8 cellular contexts compared by ENCODE assay signal in the genomic region with DNA sequence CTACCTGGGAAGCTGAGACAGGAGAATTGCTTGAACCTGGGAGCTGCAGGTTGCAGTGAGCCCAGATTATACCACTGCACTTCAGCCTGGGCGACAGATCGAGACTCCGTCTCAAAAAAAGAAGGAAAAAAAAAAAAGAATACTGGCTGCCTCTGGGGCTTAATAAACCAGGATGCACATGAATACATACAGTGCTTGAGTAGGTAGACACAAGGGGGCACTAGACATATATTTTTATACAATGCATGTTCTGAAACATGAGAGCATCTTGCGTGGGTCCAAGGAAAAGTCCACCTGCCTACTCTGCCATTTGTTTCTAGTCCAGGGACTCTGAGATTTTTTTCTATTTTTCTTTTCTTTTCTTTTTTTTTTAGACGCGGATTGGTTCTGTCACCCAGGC. TPM values are rescaled to one million over a fixed set of nuclear protein-coding genes. Genes with fewer than 3 reads are reported as not detected.
A peak's percentile ranks its signal among the peaks of the same experiment; 100 is the strongest.
DNase-seq lines count a peak whose midpoint lies in the region; ATAC-seq and TF ChIP-seq lines count a peak whose summit lies in the region.

No MANE protein-coding gene starts in this region.

- no peak overlapping the region for H3K27ac Mint-ChIP-seq in activated CD8-positive, alpha-beta memory T cell treated with anti-CD3 and anti-CD28 coated beads, Interleukin-2, amount 10 ng/mL, durations not matched to agents 7 days and 5 days
- no peak overlapping the region for H3K27ac Mint-ChIP-seq in neural crest cell (ENCODE audit: unreplicated experiment)

- peak; percentile 51 for ATAC-seq in activated CD8-positive, alpha-beta memory T cell treated with anti-CD3 and anti-CD28 coated beads, Interleukin-2, amount 10 ng/mL, durations not matched to agents 7 days and 5 days
- ATAC-seq in HG02981 (IDR thresholded peaks at IDR 0.05; ENCODE audit: unreplicated experiment): no peak

- H3K27me3 Mint-ChIP-seq in activated CD8-positive, alpha-beta memory T cell treated with anti-CD3 and anti-CD28 coated beads, Interleukin-2, amount 10 ng/mL, durations not matched to agents 7 days and 5 days: no peaks in the 10 kb centered on the region
- no peaks in the 10 kb centered on the region for H3K27me3 Mint-ChIP-seq in neural crest cell (ENCODE audit: low read depth)

- no peak for DNase-seq in activated CD8-positive, alpha-beta memory T cell treated with anti-CD3 and anti-CD28 coated beads, Interleukin-2, amount 10 ng/mL, durations not matched to agents 7 days and 5 days
- DNase-seq in activated CD8-positive, alpha-beta memory T cell treated with anti-CD3 and anti-CD28 coated beads for 24 hours: no peak
- DNase-seq in NCI-H1694 (lab: John Stamatoyannopoulos, UW) (peak; percentile 35), astrocyte of the spinal cord (ENCODE audit: low read depth, low spot score) (peak; percentile 43), neural crest cell (ENCODE audit: low read depth, low spot score) (no peak), inferior parietal cortex (ENCODE audit: extremely low spot score) (no peak)
- DNase-seq in stimulated activated CD4-positive, alpha-beta T cell treated with anti-CD3 and anti-CD28 coated beads, Interleukin-4, amount 100 ng/mL, for 24 hours: no peak

- peaks cover 12% of the 10 kb centered on the region for H3K36me3 Mint-ChIP-seq in activated CD8-positive, alpha-beta memory T cell treated with anti-CD3 and anti-CD28 coated beads, Interleukin-2, amount 10 ng/mL, durations not matched to agents 7 days and 5 days
- H3K36me3 Mint-ChIP-seq in neural crest cell (ENCODE audit: low read depth): no peaks in the 10 kb centered on the region

- no peaks in the 10 kb centered on the region for H3K9me3 Mint-ChIP-seq in activated CD8-positive, alpha-beta memory T cell treated with anti-CD3 and anti-CD28 coated beads, Interleukin-2, amount 10 ng/mL, durations not matched to agents 7 days and 5 days (ENCODE audit: low read depth)
- H3K9me3 Mint-ChIP-seq in neural crest cell: no peaks in the 10 kb centered on the region

- peak; percentile 56 for TF ChIP-seq CTCF in astrocyte of the spinal cord (IDR thresholded peaks at IDR 0.05; ENCODE audit: low read depth, low read length)
- peak; percentile 61 for TF ChIP-seq CTCF in neural crest cell (conservative IDR thresholded peaks at IDR 0.05)

- in situ Hi-C loops in astrocyte of the spinal cord (cut with HindIII; ENCODE audit: low sequenced_read_pairs): no loop called here

- H3K4me3 Mint-ChIP-seq in activated CD8-positive, alpha-beta memory T cell treated with anti-CD3 and anti-CD28 coated beads, Interleukin-2, amount 10 ng/mL, durations not matched to agents 7 days and 5 days: no peak overlapping the region
- no peak overlapping the region for H3K4me3 Mint-ChIP-seq in neural crest cell

- H3K4me1 Mint-ChIP-seq in activated CD8-positive, alpha-beta memory T cell treated with anti-CD3 and anti-CD28 coated beads, Interleukin-2, amount 10 ng/mL, durations not matched to agents 7 days and 5 days: peaks cover 2% of the 10 kb centered on the region
- peaks cover 3% of the 10 kb centered on the region for H3K4me1 Mint-ChIP-seq in neural crest cell

- CTCF ChIA-PET in activated CD8-positive, alpha-beta memory T cell treated with anti-CD3 and anti-CD28 coated beads, Interleukin-2, amount 10 ng/mL, durations not matched to agents 7 days and 5 days (lab: Charles Lee): interaction anchor here (0.8 to 2.9 kb wide), 3 partner anchors 12 to 101 kb away, joined by 4 to 16 read pairs (median 5); no protein-coding TSS in a partner anchor

- no peak overlapping the region for H3K4me3 ChIP-seq in astrocyte of the spinal cord (ENCODE audit: low read depth, low read length)

RNA-seq across cellular contexts. Expression of a gene that starts 31.2 kb away (rescaled TPM):
- 100 to 1,000 TPM in 1 of 2 experiments, 10 to 100 TPM in 1; 99.8 to 104 TPM for total RNA-seq in activated CD8-positive, alpha-beta memory T cell treated with anti-CD3 and anti-CD28 coated beads, Interleukin-2, amount 10 ng/mL, durations not matched to agents 7 days and 5 days
- total RNA-seq in neural crest cell: 79.7 and 82.5 TPM in 2 replicates

RNA-seq across cellular contexts. Expression of a gene that starts 45.3 kb away (rescaled TPM):
- 1 to 10 TPM in 1 of 2 experiments, under 1 TPM in 1; 0.14 to 1.4 TPM for total RNA-seq in activated CD8-positive, alpha-beta memory T cell treated with anti-CD3 and anti-CD28 coated beads, Interleukin-2, amount 10 ng/mL, durations not matched to agents 7 days and 5 days
- 0.79 and 1.1 TPM in 2 replicates for total RNA-seq in neural crest cell

RNA-seq across cellular contexts. Expression of a gene that starts 51.6 kb away (rescaled TPM):
- 100 to 1,000 TPM in 1 of 2 experiments, 10 to 100 TPM in 1; 74.9 to 103 TPM for total RNA-seq in activated CD8-positive, alpha-beta memory T cell treated with anti-CD3 and anti-CD28 coated beads, Interleukin-2, amount 10 ng/mL, durations not matched to agents 7 days and 5 days
- total RNA-seq in neural crest cell: 1.5 and 2.1 TPM in 2 replicates

Comparison
In these comparisons a context has a peak if more than half of its experiments do, and no peak if none do; other contexts are left out.
1. DNase-seq: peak in NCI-H1694 (single experiment) and astrocyte of the spinal cord (single experiment); none in activated CD8-positive, alpha-beta memory T cell treated with anti-CD3 and anti-CD28 coated beads, Interleukin-2, amount 10 ng/mL, durations not matched to agents 7 days and 5 days (single experiment), activated CD8-positive, alpha-beta memory T cell treated with anti-CD3 and anti-CD28 coated beads for 24 hours (single experiment), neural crest cell (single experiment), stimulated activated CD4-positive, alpha-beta T cell treated with anti-CD3 and anti-CD28 coated beads, Interleukin-4, amount 100 ng/mL, for 24 hours (single experiment) and inferior parietal cortex (single experiment).
2. RNA of a gene that starts 51.6 kb away (total RNA-seq): 74.9 to 103 TPM in activated CD8-positive, alpha-beta memory T cell treated with anti-CD3 and anti-CD28 coated beads, Interleukin-2, amount 10 ng/mL, durations not matched to agents 7 days and 5 days; 1.5 to 2.1 TPM in neural crest cell; every median in the first group is over 10 times any median in the second.